Comparison of ENCODE assay signal across 11 cellular contexts in the genomic region with DNA sequence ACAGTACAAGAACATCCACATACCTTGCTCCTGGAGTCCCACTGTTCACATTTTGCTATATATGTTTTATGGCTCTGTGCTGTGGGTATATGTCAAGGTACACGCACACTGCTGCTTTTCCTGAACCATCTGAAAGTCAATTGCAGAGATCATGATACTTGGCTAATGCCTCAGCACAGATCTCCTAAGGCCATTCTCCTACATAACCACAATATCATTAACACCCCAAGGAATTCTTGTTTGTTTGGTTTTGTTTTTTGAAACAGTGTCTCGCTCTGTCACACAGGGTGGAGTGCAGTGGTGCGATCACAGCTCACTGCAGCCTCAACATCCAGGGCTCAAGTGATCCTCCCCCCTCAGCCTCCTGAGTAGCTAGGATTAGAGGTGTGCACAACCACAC. TPM values are rescaled to one million over a fixed set of nuclear protein-coding genes. Genes with fewer than 3 reads are reported as not detected.
DNase-seq lines count a peak whose midpoint lies in the region; ATAC-seq, FAIRE-seq and TF ChIP-seq lines count a peak whose summit lies in the region.
"Had no signal": no experiment of that assay in that cellular context is flagged by ENCODE, and none has a peak within 500 bp of the region (broad histone marks: within the 10 kb centered on the region; RNA-seq: fewer than 3 reads in every experiment).

No MANE protein-coding gene starts in this region.

- H3K79me2 ChIP-seq in SK-N-SH (ENCODE audit: insufficient read depth): peaks cover 24% of the 10 kb centered on the region
- peaks cover 13% of the 10 kb centered on the region for H3K79me2 ChIP-seq in keratinocyte (ENCODE audit: control insufficient read depth, insufficient read depth, low read length)

- H3K4me1 ChIP-seq in HEK293 (ENCODE audit: control insufficient read depth, insufficient read depth, low read length): peaks cover 23% of the 10 kb centered on the region
- H3K4me1 ChIP-seq in SK-N-SH (ENCODE audit: control insufficient read depth in 1 of 2, insufficient read depth in 2 of 2, low read depth in 1 of 2, low read length in 1 of 2): peaks cover 17 to 39% of the 10 kb centered on the region in 2 experiments
- peaks cover 57% of the 10 kb centered on the region for H3K4me1 ChIP-seq in keratinocyte (ENCODE audit: control insufficient read depth, extremely low read depth, insufficient read depth, low read length)
- H3K4me1 ChIP-seq in SJCRH30: peaks cover 55% of the 10 kb centered on the region
- H3K4me1 ChIP-seq: colonic mucosa, parathyroid adenoma had no signal

- peak; percentile 49 for FAIRE-seq in keratinocyte (lab: Jason Lieb, UNC)

- peaks cover 3% of the 10 kb centered on the region for H3K9me1 ChIP-seq in keratinocyte (ENCODE audit: control insufficient read depth, extremely low read depth, insufficient read depth, low read length)

- H3K36me3 Mint-ChIP-seq in stimulated activated effector memory CD8-positive, alpha-beta T cell treated with anti-CD3 and anti-CD28 coated beads, Interleukin-12 subunit alpha, Interleukin-12 subunit beta, amount 100 ng/mL, for 72 hours: no peaks in the 10 kb centered on the region
- H3K36me3 Mint-ChIP-seq: activated naive CD8-positive, alpha-beta T cell treated with anti-CD3 and anti-CD28 coated beads for 36 hours had no signal

- H3K27ac ChIP-seq in HEK293 (ENCODE audit: extremely low read depth, low read depth, low read length) (no peak overlapping the region), SK-N-SH (ENCODE audit: low read depth in 2 of 2, low read length in 1 of 2) (peak overlapping the region; percentile 54 to 83; a peak in 3 of 4 replicates), keratinocyte (ENCODE audit: control insufficient read depth, insufficient read depth, low read length) (peak overlapping the region; percentile 96), SJCRH30 (no peak overlapping the region)
- H3K27ac ChIP-seq: colonic mucosa, parathyroid adenoma had no signal

- H3K4me2 ChIP-seq in SK-N-SH: peak overlapping the region; percentile 70; the same call in 1 of the 2 replicates
- peak overlapping the region; percentile 94 for H3K4me2 ChIP-seq in keratinocyte (ENCODE audit: control insufficient read depth, extremely low read depth, insufficient read depth, low read depth, low read length)

- H3K4me3 ChIP-seq in HEK293 (ENCODE audit: low read depth, low read length): no peak overlapping the region
- no peak overlapping the region; a peak in 1 of 4 replicates for H3K4me3 ChIP-seq in SK-N-SH (ENCODE audit: low read depth in 2 of 2, low read length in 1 of 2)
- H3K4me3 ChIP-seq in keratinocyte (ENCODE audit: control insufficient read depth in 2 of 3, extremely low read depth in 1 of 3, insufficient read depth in 2 of 3, low read depth in 1 of 3, low read length in 3 of 3): peak overlapping the region in 2 of 3 experiments; percentile 59 to 68
- no peak overlapping the region for H3K4me3 ChIP-seq in SJCRH30
- H3K4me3 ChIP-seq: colonic mucosa, gastroesophageal sphincter had no signal

- no peaks in the 10 kb centered on the region for H3K9me2 ChIP-seq in SK-N-SH

- CTCF ChIA-PET in HEK293 (lab: Yijun Ruan, JAX): interaction anchor here (0.6 to 1.8 kb wide), 6 partner anchors 16 to 1055 kb away, joined by 3 to 5 read pairs (median 3); no protein-coding TSS in a partner anchor
- CTCF ChIA-PET in SK-N-SH (lab: Yijun Ruan, JAX): no interaction called here

- no peaks in the 10 kb centered on the region for H3K9me3 Mint-ChIP-seq in stimulated activated effector memory CD8-positive, alpha-beta T cell treated with anti-CD3 and anti-CD28 coated beads, Interleukin-12 subunit alpha, Interleukin-12 subunit beta, amount 100 ng/mL, for 72 hours
- H3K9me3 Mint-ChIP-seq: activated naive CD8-positive, alpha-beta T cell treated with anti-CD3 and anti-CD28 coated beads for 36 hours had no signal

- H3K27ac Mint-ChIP-seq in stimulated activated effector memory CD8-positive, alpha-beta T cell treated with anti-CD3 and anti-CD28 coated beads, Interleukin-12 subunit alpha, Interleukin-12 subunit beta, amount 100 ng/mL, for 72 hours: peak overlapping the region; percentile 29
- H3K27ac Mint-ChIP-seq: activated naive CD8-positive, alpha-beta T cell treated with anti-CD3 and anti-CD28 coated beads for 36 hours had no signal

- no peaks in the 10 kb centered on the region for H3K27me3 ChIP-seq in SK-N-SH (ENCODE audit: insufficient read depth)
- H3K27me3 ChIP-seq in keratinocyte (ENCODE audit: control insufficient read depth, extremely low read depth, insufficient read depth, low read length): no peaks in the 10 kb centered on the region
- H3K27me3 ChIP-seq in SJCRH30: no peaks in the 10 kb centered on the region
- H3K27me3 ChIP-seq: colonic mucosa, gastroesophageal sphincter had no signal

- TF ChIP-seq CTCF in HEK293 (tag by site-specific recombination; IDR thresholded peaks at IDR 0.05) (no peak), SK-N-SH (IDR thresholded peaks at IDR 0.05) (no peak), keratinocyte (optimal IDR thresholded peaks at IDR 0.05 in 1 of 3, IDR thresholded peaks at IDR 0.05 in 1 of 3, conservative IDR thresholded peaks at IDR 0.05 in 1 of 3; ENCODE audit: extremely low read depth in 1 of 3, insufficient read depth in 2 of 3, low read length in 3 of 3) (no peak)

- H3K4me1 Mint-ChIP-seq in stimulated activated effector memory CD8-positive, alpha-beta T cell treated with anti-CD3 and anti-CD28 coated beads, Interleukin-12 subunit alpha, Interleukin-12 subunit beta, amount 100 ng/mL, for 72 hours: peaks cover 18% of the 10 kb centered on the region

- ATAC-seq in stimulated activated effector memory CD8-positive, alpha-beta T cell treated with anti-CD3 and anti-CD28 coated beads, Interleukin-12 subunit alpha, Interleukin-12 subunit beta, amount 100 ng/mL, for 72 hours: no peak
- ATAC-seq in stimulated activated naive CD8-positive, alpha-beta T cell treated with anti-CD3 and anti-CD28 coated beads, Interleukin-15, Interleukin-2, amounts not matched to agents 100 U/mL and 50 U/mL, for 24 hours: no peak
- ATAC-seq: gastroesophageal sphincter had no signal

- H4K20me1 ChIP-seq in SK-N-SH (ENCODE audit: insufficient read depth) (no peaks in the 10 kb centered on the region), keratinocyte (ENCODE audit: control insufficient read depth, extremely low read depth, insufficient read depth, low read length) (no peaks in the 10 kb centered on the region)

- POLR2A ChIA-PET in HEK293 (lab: Yijun Ruan, JAX): no interaction called here
- POLR2A ChIA-PET in SK-N-SH (lab: Yijun Ruan, JAX): no interaction called here

- DNase-seq in SK-N-SH (no peak), keratinocyte (ENCODE audit: low read depth, low spot score) (no peak), SJCRH30 (no peak)
- DNase-seq in stimulated activated effector memory CD8-positive, alpha-beta T cell treated with anti-CD3 and anti-CD28 coated beads, Interleukin-12 subunit alpha, Interleukin-12 subunit beta, amount 100 ng/mL, for 72 hours (ENCODE audit: low spot score in 2 of 2): no peak
- DNase-seq in activated CD4-positive, alpha-beta T cell treated with anti-CD3 and anti-CD28 coated beads for 1 hour: no peak
- no peak for DNase-seq in stimulated activated naive CD8-positive, alpha-beta T cell treated with anti-CD3 and anti-CD28 coated beads, Interleukin-15, Interleukin-2, amounts not matched to agents 100 U/mL and 50 U/mL, for 24 hours
- DNase-seq: activated naive CD8-positive, alpha-beta T cell treated with anti-CD3 and anti-CD28 coated beads for 36 hours; colonic mucosa had no signal

- no peak overlapping the region for H3K4me3 Mint-ChIP-seq in stimulated activated effector memory CD8-positive, alpha-beta T cell treated with anti-CD3 and anti-CD28 coated beads, Interleukin-12 subunit alpha, Interleukin-12 subunit beta, amount 100 ng/mL, for 72 hours
- H3K4me3 Mint-ChIP-seq: activated naive CD8-positive, alpha-beta T cell treated with anti-CD3 and anti-CD28 coated beads for 36 hours had no signal

- H3K36me3 ChIP-seq in HEK293 (ENCODE audit: control insufficient read depth in 2 of 2, insufficient read depth in 1 of 2, low read length in 2 of 2) (no peaks in the 10 kb centered on the region; a peak in 1 of 3 replicates), SK-N-SH (replicated peaks in 1 of 2; ENCODE audit: control insufficient read depth in 1 of 2, insufficient read depth in 2 of 2, low read length in 1 of 2) (no peaks in the 10 kb centered on the region), keratinocyte (ENCODE audit: control insufficient read depth in 2 of 2, extremely low read depth in 1 of 2, insufficient read depth in 2 of 2, low read length in 2 of 2) (peaks cover 2 to 8% of the 10 kb centered on the region in 2 experiments), SJCRH30 (no peaks in the 10 kb centered on the region)
- H3K36me3 ChIP-seq: colonic mucosa, gastroesophageal sphincter had no signal

- dilution Hi-C loops in keratinocyte (cut with MboI; ENCODE audit: extremely low pct_ligation_motif_present, low sequenced_read_pairs): loop anchor here (25.0 kb wide), 1 partner anchor 107 kb away; no protein-coding TSS in a partner anchor

- peaks cover 33% of the 10 kb centered on the region for H3F3A ChIP-seq in SK-N-SH (replicated peaks; ENCODE audit: insufficient read depth)

- TF ChIP-seq RAD21 in SK-N-SH (IDR thresholded peaks at IDR 0.05; ENCODE audit: low read length): no peak

- H2AFZ ChIP-seq in SK-N-SH (ENCODE audit: low read depth) (peak overlapping the region; percentile 32; the same call in 1 of the 2 replicates), keratinocyte (ENCODE audit: control insufficient read depth, low read length) (no peak overlapping the region)
- H2AFZ ChIP-seq: parathyroid adenoma had no signal

- H3K9ac ChIP-seq in SK-N-SH (peak overlapping the region; percentile 50; the same call in 1 of the 2 replicates), keratinocyte (ENCODE audit: control insufficient read depth, extremely low read depth, insufficient read depth, low read length) (peak overlapping the region; percentile 71)
- H3K9ac ChIP-seq: parathyroid adenoma had no signal

- 93% methylated on average over 3 of the region's 3 CpGs for WGBS in SK-N-SH (ENCODE audit: low lambda C conversion rate)

- H3K9me3 ChIP-seq in HEK293 (ENCODE audit: control insufficient read depth, insufficient read depth, low read depth, low read length) (no peaks in the 10 kb centered on the region), SK-N-SH (no peaks in the 10 kb centered on the region), keratinocyte (ENCODE audit: control insufficient read depth, low read depth, low read length) (no peaks in the 10 kb centered on the region), SJCRH30 (replicated peaks) (no peaks in the 10 kb centered on the region)
- H3K9me3 ChIP-seq: colonic mucosa, gastroesophageal sphincter had no signal

- TF ChIP-seq EP300 in SK-N-SH (IDR thresholded peaks at IDR 0.05; ENCODE audit: borderline replicate concordance in 1 of 2, low read depth in 1 of 2, low read length in 1 of 2): no peak

RNA-seq across cellular contexts. Expression of gene CTNNBIP1, which starts 16.0 kb away (rescaled TPM):
- 40.2 and 57.6 TPM in 2 replicates for polyA plus RNA-seq in SK-N-SH (2012; rRNA removed)
- polyA plus RNA-seq in SK-N-SH (2012; cell fraction: cytosol; rRNA removed): 29.3 and 41.4 TPM in 2 replicates
- polyA plus RNA-seq in SK-N-SH (2012; cell fraction: nucleus; rRNA removed): 15.9 and 25.4 TPM in 2 replicates
- polyA plus RNA-seq in keratinocyte: 92.3 to 149 TPM (median 93.3 TPM) in 3 replicates
- 96.7 TPM for polyA plus RNA-seq in keratinocyte (2011; ENCODE audit: low read depth)
- polyA plus RNA-seq in keratinocyte (2011; cell fraction: cytosol; rRNA removed): 70.9 and 118 TPM in 2 replicates
- 34.7 and 38.3 TPM in 2 replicates for polyA plus RNA-seq in keratinocyte (2011; cell fraction: nucleus; rRNA removed)
- 108 and 142 TPM in 2 replicates for polyA plus RNA-seq in keratinocyte (2012; ENCODE audit: low replicate concordance)
- 84.4 to 135 TPM (median 92.0 TPM) in 3 replicates for polyA minus RNA-seq in keratinocyte
- polyA minus RNA-seq in keratinocyte (2011; cell fraction: cytosol; rRNA and poly(A)+ RNA removed): 118 TPM
- polyA minus RNA-seq in keratinocyte (2011; cell fraction: nucleus; rRNA and poly(A)+ RNA removed): 11.9 and 21.5 TPM in 2 replicates
- 32.9 and 35.3 TPM in 2 replicates for total RNA-seq in SJCRH30 (2014; rRNA removed; shearing (Covaris generic))

RNA-seq across cellular contexts. Expression of gene LZIC, which starts 49.1 kb away (rescaled TPM):
- polyA plus RNA-seq in SK-N-SH (2012; rRNA removed) (9.6 and 10.2 TPM in 2 replicates), keratinocyte (15.2 to 22.5 TPM (median 21.9 TPM) in 3 replicates)
- polyA plus RNA-seq in SK-N-SH (2012; cell fraction: cytosol; rRNA removed): 15.2 and 20.7 TPM in 2 replicates
- polyA plus RNA-seq in SK-N-SH (2012; cell fraction: nucleus; rRNA removed): 3.3 and 5.5 TPM in 2 replicates
- 122 TPM for polyA plus RNA-seq in keratinocyte (2011; ENCODE audit: low read depth)
- polyA plus RNA-seq in keratinocyte (2011; cell fraction: cytosol; rRNA removed): 17.4 and 29.2 TPM in 2 replicates
- 8.3 and 12.0 TPM in 2 replicates for polyA plus RNA-seq in keratinocyte (2011; cell fraction: nucleus; rRNA removed)
- 25.1 and 38.4 TPM in 2 replicates for polyA plus RNA-seq in keratinocyte (2012; ENCODE audit: low replicate concordance)
- polyA minus RNA-seq in keratinocyte: 5.8 to 19.2 TPM (median 8.9 TPM) in 3 replicates
- polyA minus RNA-seq in keratinocyte (2011; cell fraction: cytosol; rRNA and poly(A)+ RNA removed): 8.1 TPM
- polyA minus RNA-seq in keratinocyte (2011; cell fraction: nucleus; rRNA and poly(A)+ RNA removed): 5.9 and 10.9 TPM in 2 replicates
- 68.0 and 69.4 TPM in 2 replicates for total RNA-seq in SJCRH30 (2014; rRNA removed; shearing (Covaris generic))

RNA-seq across cellular contexts. Expression of gene NMNAT1, which starts 49.2 kb away (rescaled TPM):
- 7.0 and 8.7 TPM in 2 replicates for polyA plus RNA-seq in SK-N-SH (2012; rRNA removed)
- 8.3 and 8.7 TPM in 2 replicates for polyA plus RNA-seq in SK-N-SH (2012; cell fraction: cytosol; rRNA removed)
- 6.6 and 8.1 TPM in 2 replicates for polyA plus RNA-seq in SK-N-SH (2012; cell fraction: nucleus; rRNA removed)
- 11.7 to 16.3 TPM (median 16.2 TPM) in 3 replicates for polyA plus RNA-seq in keratinocyte
- polyA plus RNA-seq in keratinocyte (2011; ENCODE audit: low read depth): 7.0 TPM
- 11.5 and 18.5 TPM in 2 replicates for polyA plus RNA-seq in keratinocyte (2011; cell fraction: cytosol; rRNA removed)
- 13.6 and 14.4 TPM in 2 replicates for polyA plus RNA-seq in keratinocyte (2011; cell fraction: nucleus; rRNA removed)
- 10.8 and 11.9 TPM in 2 replicates for polyA plus RNA-seq in keratinocyte (2012; ENCODE audit: low replicate concordance)
- polyA minus RNA-seq in keratinocyte: 5.8 to 9.3 TPM (median 7.4 TPM) in 3 replicates
- 10.0 TPM for polyA minus RNA-seq in keratinocyte (2011; cell fraction: cytosol; rRNA and poly(A)+ RNA removed)
- 8.1 and 17.9 TPM in 2 replicates for polyA minus RNA-seq in keratinocyte (2011; cell fraction: nucleus; rRNA and poly(A)+ RNA removed)
- 5.5 and 5.7 TPM in 2 replicates for total RNA-seq in SJCRH30 (2014; rRNA removed; shearing (Covaris generic))

Comparison
In these comparisons a context has a peak if more than half of its experiments do, and no peak if none do; other contexts are left out.
1. H3K27ac ChIP-seq: peak in SK-N-SH (2 of 2) and keratinocyte (single experiment); none in HEK293 (single experiment) and SJCRH30 (single experiment).
2. H3K4me3 ChIP-seq: peak in keratinocyte (2 of 3); none in HEK293 (single experiment), SK-N-SH (0 of 2) and SJCRH30 (single experiment).